7 cellular contexts compared by ENCODE assay signal in genomic region chr16:56355786-56356275, GRCh38.
DNase-seq lines count a peak whose midpoint lies in the region; ATAC-seq and TF ChIP-seq lines count a peak whose summit lies in the region.

No MANE protein-coding gene starts in this region.

- POLR2A ChIA-PET in IMR-90 (lab: Charles Lee; ENCODE audit: unreplicated experiment) = interaction anchor here (0.9 kb wide), 1 partner anchor 17 kb away, joined by 3 read pairs; no protein-coding TSS in a partner anchor

- peak overlapping the region; percentile 74 for H4K91ac ChIP-seq in IMR-90 (ENCODE audit: insufficient read depth, low read depth, low read length)

- H2AK5ac ChIP-seq in IMR-90 (ENCODE audit: low read depth, low read length) = peak overlapping the region; percentile 50; the same call in 1 of the 2 replicates

- no TSS peak for BruUV-seq in IMR-90 (replicated peaks; lab: Mats Ljungman, UMichigan)

- H3K79me1 ChIP-seq in IMR-90 (ENCODE audit: low read depth in 1 of 2, low read length in 2 of 2) = peaks cover 0 to 8% of the 10 kb centered on the region in 2 experiments; a peak in 1 of 4 replicates

- CTCF ChIA-PET in IMR-90 (lab: Yijun Ruan, JAX) = interaction anchor here (0.8 to 1.7 kb wide), 5 partner anchors 9 to 44 kb away, joined by 3 to 9 read pairs (median 4); no protein-coding TSS in a partner anchor

- no peaks in the 10 kb centered on the region for H3K9me3 Mint-ChIP-seq in stimulated activated naive CD8-positive, alpha-beta T cell treated with anti-CD3 and anti-CD28 coated beads, Interleukin-15, amount 100 ng/mL, for 72 hours

- no peak overlapping the region for H2BK20ac ChIP-seq in IMR-90 (ENCODE audit: low read depth, low read length)

- H3K27me3 ChIP-seq in IMR-90 (ENCODE audit: control insufficient read depth, insufficient read depth, low read length) = peaks cover 3% of the 10 kb centered on the region; the same call in 1 of the 2 replicates
- H3K27me3 ChIP-seq in right atrium auricular region = no peaks in the 10 kb centered on the region

- H3K27ac Mint-ChIP-seq in stimulated activated naive CD8-positive, alpha-beta T cell treated with anti-CD3 and anti-CD28 coated beads, Interleukin-15, amount 100 ng/mL, for 72 hours = peak overlapping the region; percentile 97 to 99

- TF ChIP-seq CTCF in IMR-90 (conservative IDR thresholded peaks at IDR 0.05; ENCODE audit: low read depth, low read length) (no peak), right atrium auricular region (IDR thresholded peaks at IDR 0.05) (no peak)

- H3K36me3 ChIP-seq in IMR-90 (ENCODE audit: control insufficient read depth, insufficient read depth, low read length) (peaks cover 7% of the 10 kb centered on the region; the same call in 1 of the 2 replicates), right atrium auricular region (peaks cover 3% of the 10 kb centered on the region)

- peak overlapping the region; percentile 48 for H3K4me2 ChIP-seq in IMR-90 (ENCODE audit: low read depth, low read length)

- H3K9ac ChIP-seq in IMR-90 (ENCODE audit: low read depth, low read length) = peak overlapping the region; percentile 41

- in situ Hi-C loops in IMR-90 (cut with MboI; ENCODE audit: low sequenced_read_pairs) = loop anchor here (25.0 kb wide), 1 partner anchor 869 kb away; the partner anchor contains the start of gene MMP2

- DNase-seq in IMR-90 = no peak
- peak; percentile 10 for DNase-seq in activated CD8-positive, alpha-beta memory T cell treated with anti-CD3 and anti-CD28 coated beads, Interleukin-2, amount 50 U/mL, for 4 hours
- peak; percentile 36 for DNase-seq in right atrium auricular region (ENCODE audit: low spot score)
- DNase-seq in stimulated activated naive CD8-positive, alpha-beta T cell treated with anti-CD3 and anti-CD28 coated beads, Interleukin-15, amount 100 ng/mL, for 72 hours = no peak
- no peak for DNase-seq in DMS153 (lab: John Stamatoyannopoulos, UW)
- DNase-seq in NCI-H1436 (lab: John Stamatoyannopoulos, UW) = no peak

- no peak for TF ChIP-seq POLR2A in IMR-90 (IDR thresholded peaks at IDR 0.05; ENCODE audit: low read depth, low read length)

- peak overlapping the region; percentile 67 for H2BK120ac ChIP-seq in IMR-90 (ENCODE audit: low read depth, low read length)

- peak overlapping the region; percentile 43; the same call in 1 of the 3 replicates for H2BK15ac ChIP-seq in IMR-90 (ENCODE audit: low read depth, low read length)

- no peak for TF ChIP-seq RAD21 in IMR-90 (IDR thresholded peaks at IDR 0.05; ENCODE audit: low read length)

- H3K4ac ChIP-seq in IMR-90 (ENCODE audit: low read depth, low read length) = peak overlapping the region; percentile 91

- H3K4me3 Mint-ChIP-seq in stimulated activated naive CD8-positive, alpha-beta T cell treated with anti-CD3 and anti-CD28 coated beads, Interleukin-15, amount 100 ng/mL, for 72 hours = peak overlapping the region; percentile 88

- intact Hi-C loops in IMR-90 (cut with micrococcal nuclease) = loop anchor here (1.0 to 10.0 kb wide), 4 partner anchors 24 to 412 kb away; partner anchors contain the start of genes AMFR and MT2A

- dilution Hi-C loops in IMR-90 (cut with HindIII; ENCODE audit: low sequenced_read_pairs, unreplicated experiment) = no loop called here

- H3K9me1 ChIP-seq in IMR-90 (ENCODE audit: insufficient read depth, low read length) = peaks cover 8% of the 10 kb centered on the region

- H3K4me1 ChIP-seq in IMR-90 (ENCODE audit: control insufficient read depth, insufficient read depth, low read length) = peaks cover 12% of the 10 kb centered on the region
- peaks cover 0 to 9% of the 10 kb centered on the region in 2 donors for H3K4me1 ChIP-seq in right atrium auricular region

- WGBS in IMR-90 (ENCODE audit: extremely low coverage in 2 of 2, insufficient read length in 1 of 2), 2 experiments = 88% methylated on average over 4 of the region's 14 CpGs; no CpG with 5 or more reads in 1 of the 2 experiments

- H3K23ac ChIP-seq in IMR-90 (ENCODE audit: low read depth, low read length) = peak overlapping the region; percentile 19; the same call in 1 of the 2 replicates

- peak overlapping the region; percentile 50; the same call in 1 of the 2 replicates for H3K56ac ChIP-seq in IMR-90 (ENCODE audit: extremely low read depth, insufficient read depth, low read length)

- peak overlapping the region; percentile 93 for H2AFZ ChIP-seq in IMR-90 (replicated peaks; ENCODE audit: low read length, poor library complexity)

- H3K14ac ChIP-seq in IMR-90 (replicated peaks; ENCODE audit: low read depth, low read length) = peak overlapping the region; percentile 35; the same call in 1 of the 2 replicates

- H3K27ac ChIP-seq in IMR-90 (ENCODE audit: insufficient read depth, low read length) (peak overlapping the region; percentile 42), right atrium auricular region (peak overlapping the region in 1 of 2 donors; percentile 76)

- H2BK5ac ChIP-seq in IMR-90 (ENCODE audit: low read depth, low read length, poor library complexity, severe bottlenecking) = peak overlapping the region; percentile 87

- ATAC-seq in IMR-90 (ENCODE audit: low read depth) (no peak), HG03025 (IDR thresholded peaks at IDR 0.05; ENCODE audit: low FRiP score, unreplicated experiment) (no peak)
- ATAC-seq in stimulated activated naive CD8-positive, alpha-beta T cell treated with anti-CD3 and anti-CD28 coated beads, Interleukin-15, amount 100 ng/mL, for 72 hours = no peak

- peak overlapping the region; percentile 93 for H4K5ac ChIP-seq in IMR-90 (ENCODE audit: low read depth, low read length)

- H4K8ac ChIP-seq in IMR-90 (ENCODE audit: low read depth in 2 of 2, low read length in 2 of 2) = peak overlapping the region; percentile 84 to 96; a peak in 3 of 4 replicates

- peaks cover 55% of the 10 kb centered on the region for H3K4me1 Mint-ChIP-seq in stimulated activated naive CD8-positive, alpha-beta T cell treated with anti-CD3 and anti-CD28 coated beads, Interleukin-15, amount 100 ng/mL, for 72 hours

- peak overlapping the region; percentile 17 for H2AK9ac ChIP-seq in IMR-90 (replicated peaks; ENCODE audit: low read depth, low read length, poor library complexity)

- H4K20me1 ChIP-seq in IMR-90 (ENCODE audit: insufficient read depth, low read length) = no peaks in the 10 kb centered on the region

- peak overlapping the region; percentile 43; the same call in 1 of the 2 replicates for H3K18ac ChIP-seq in IMR-90 (ENCODE audit: low read depth, low read length)

- no peaks in the 10 kb centered on the region for H3K9me3 ChIP-seq in IMR-90 (ENCODE audit: control insufficient read depth, insufficient read depth, low read length)
- no peaks in the 10 kb centered on the region for H3K9me3 ChIP-seq in right atrium auricular region

- H3K27me3 Mint-ChIP-seq in stimulated activated naive CD8-positive, alpha-beta T cell treated with anti-CD3 and anti-CD28 coated beads, Interleukin-15, amount 100 ng/mL, for 72 hours = no peaks in the 10 kb centered on the region

- no peak overlapping the region for H3K4me3 ChIP-seq in IMR-90 (ENCODE audit: insufficient read depth, low read depth, low read length)
- no peak overlapping the region for H3K4me3 ChIP-seq in right atrium auricular region

TF ChIP-seq in IMR-90, 13 proteins besides CTCF, POLR2A, EP300 and RAD21:
- TF ChIP-seq BHLHE40 (IDR thresholded peaks at IDR 0.05; ENCODE audit: low read depth, low read length) (no peak), RFX5 (IDR thresholded peaks at IDR 0.05; ENCODE audit: low read depth, low read length) (no peak), MXI1 (IDR thresholded peaks at IDR 0.05; ENCODE audit: borderline replicate concordance, low read depth, low read length) (no peak), MAFK (IDR thresholded peaks at IDR 0.05; ENCODE audit: low read depth, low read length) (no peak), RCOR1 (IDR thresholded peaks at IDR 0.05; ENCODE audit: insufficient replicate concordance, low read length) (no peak)

Comparison
In these comparisons a context has a peak if more than half of its experiments do, and no peak if none do; other contexts are left out.
1. DNase-seq: peak in activated CD8-positive, alpha-beta memory T cell treated with anti-CD3 and anti-CD28 coated beads, Interleukin-2, amount 50 U/mL, for 4 hours (single experiment) and right atrium auricular region (single experiment); none in IMR-90 (single experiment), stimulated activated naive CD8-positive, alpha-beta T cell treated with anti-CD3 and anti-CD28 coated beads, Interleukin-15, amount 100 ng/mL, for 72 hours (0 of 2), DMS153 (single experiment) and NCI-H1436 (single experiment).